Comparison of ENCODE assay signal across 13 cellular contexts in the genomic region with DNA sequence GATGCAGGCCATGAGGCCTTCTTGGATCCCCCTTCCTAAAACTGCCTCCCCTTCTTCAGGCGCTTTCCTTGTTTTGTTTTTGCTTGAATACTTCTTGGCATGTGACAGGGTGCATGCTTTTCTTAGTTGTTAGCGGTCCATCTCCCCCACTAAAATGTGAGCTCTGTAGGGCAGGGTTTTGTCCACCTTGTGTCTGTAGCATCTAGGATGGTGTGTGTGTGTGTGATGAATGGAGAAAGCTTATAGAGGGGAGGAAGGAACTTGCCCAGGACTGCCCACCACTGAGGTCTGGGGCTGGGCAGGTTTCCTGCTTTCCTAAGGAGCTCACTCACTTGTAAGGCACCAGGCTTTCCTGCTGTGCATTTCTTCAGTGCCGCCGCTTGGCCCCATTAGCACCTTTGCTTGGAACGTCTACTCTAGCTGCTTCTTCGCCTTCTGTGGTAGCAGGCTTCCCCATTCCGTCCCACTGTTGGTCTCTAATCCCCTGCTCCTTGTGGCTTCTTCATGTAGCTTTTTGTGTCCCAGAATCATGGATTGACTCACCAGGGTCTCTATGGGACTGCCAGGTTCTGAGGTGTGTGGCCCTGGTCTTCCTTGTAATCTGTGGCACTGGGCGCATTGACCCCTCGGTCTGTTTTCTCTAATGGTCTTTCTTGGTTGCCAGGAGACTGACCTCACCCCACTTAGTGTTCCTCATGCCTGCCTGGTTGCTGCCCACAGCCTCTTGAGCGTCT. TPM values are rescaled to one million over a fixed set of nuclear protein-coding genes. Genes with fewer than 3 reads are reported as not detected.
DNase-seq lines count a peak whose midpoint lies in the region; ATAC-seq and TF ChIP-seq lines count a peak whose summit lies in the region.
"Had no signal": no experiment of that assay in that cellular context is flagged by ENCODE, and none has a peak within 500 bp of the region (broad histone marks: within the 10 kb centered on the region; RNA-seq: fewer than 3 reads in every experiment).

No MANE protein-coding gene starts in this region.

- TF ChIP-seq POLR2A in breast epithelium (IDR thresholded peaks at IDR 0.05) = no peak

- H3K36me3 ChIP-seq in breast epithelium (peaks cover 16% of the 10 kb centered on the region), lower lobe of right lung (peaks cover 28% of the 10 kb centered on the region), stomach smooth muscle (ENCODE audit: control insufficient read depth in 2 of 2, insufficient read depth in 2 of 2, low read length in 2 of 2) (peaks cover 24 to 27% of the 10 kb centered on the region in 2 donors)

- H3K27ac ChIP-seq in breast epithelium (no peak overlapping the region), lower lobe of right lung (no peak overlapping the region), stomach smooth muscle (ENCODE audit: low read length) (peak overlapping the region; percentile 37)
- H3K27ac ChIP-seq: adrenal gland, tibial artery had no signal

- H3K4me3 ChIP-seq in breast epithelium (peak overlapping the region in 1 of 3 donors; percentile 8), lower lobe of right lung (no peak overlapping the region), stomach smooth muscle (ENCODE audit: low read length in 2 of 2) (peak overlapping the region in 1 of 2 donors; percentile 22)
- H3K4me3 ChIP-seq: adrenal gland, tibial artery had no signal

- H3K9me3 Mint-ChIP-seq in MCF 10A (ENCODE audit: unreplicated experiment) = no peaks in the 10 kb centered on the region
- no peaks in the 10 kb centered on the region for H3K9me3 Mint-ChIP-seq in activated CD8-positive, alpha-beta T cell treated with anti-CD3 and anti-CD28 coated beads for 36 hours

- no peaks in the 10 kb centered on the region for H3K27me3 ChIP-seq in breast epithelium
- no peaks in the 10 kb centered on the region for H3K27me3 ChIP-seq in lower lobe of right lung (ENCODE audit: low read depth)
- no peaks in the 10 kb centered on the region for H3K27me3 ChIP-seq in stomach smooth muscle (ENCODE audit: control insufficient read depth in 1 of 2, insufficient read depth in 2 of 2, low read length in 2 of 2)
- H3K27me3 ChIP-seq: adrenal gland, tibial artery had no signal

- no peak for ATAC-seq in activated CD8-positive, alpha-beta T cell treated with anti-CD3 and anti-CD28 coated beads for 36 hours
- ATAC-seq in lower lobe of right lung (no peak), HG03354 (IDR thresholded peaks at IDR 0.05; ENCODE audit: poor library complexity, severe bottlenecking, unreplicated experiment) (no peak)

- no peaks in the 10 kb centered on the region for H3K9me3 ChIP-seq in breast epithelium
- H3K9me3 ChIP-seq in lower lobe of right lung = no peaks in the 10 kb centered on the region
- no peaks in the 10 kb centered on the region for H3K9me3 ChIP-seq in stomach smooth muscle (ENCODE audit: control insufficient read depth in 2 of 2, low read length in 2 of 2)
- H3K9me3 ChIP-seq: adrenal gland, tibial artery had no signal

- H3K27ac Mint-ChIP-seq in MCF 10A (ENCODE audit: low read depth, unreplicated experiment) = peak overlapping the region; percentile 79
- H3K27ac Mint-ChIP-seq in activated CD8-positive, alpha-beta T cell treated with anti-CD3 and anti-CD28 coated beads for 36 hours = peak overlapping the region; percentile 54

- no TSS peak for BruUV-seq in MCF 10A (replicated peaks; lab: Mats Ljungman, UMichigan)

- peak overlapping the region; percentile 11 for H3K4me3 Mint-ChIP-seq in MCF 10A (ENCODE audit: unreplicated experiment)
- peak overlapping the region; percentile 91 for H3K4me3 Mint-ChIP-seq in activated CD8-positive, alpha-beta T cell treated with anti-CD3 and anti-CD28 coated beads for 36 hours

- DNase-seq in MCF 10A (ENCODE audit: unreplicated experiment) (no peak), breast epithelium (ENCODE audit: low spot score in 2 of 2) (no peak), lower lobe of right lung (peak; percentile 20), SHP77 treated with DMSO at 0.1 percent for 48 hours (lab: John Stamatoyannopoulos, UW) (no peak), SW 1271 (lab: John Stamatoyannopoulos, UW) (no peak)
- no peak for DNase-seq in activated CD8-positive, alpha-beta T cell treated with anti-CD3 and anti-CD28 coated beads for 36 hours
- DNase-seq: activated CD4-positive, CD25-positive, alpha-beta regulatory T cell; adrenal gland; AML-193; stimulated activated CD4-positive, alpha-beta T cell treated with anti-CD3 and anti-CD28 coated beads, Interleukin-4, amount 100 ng/mL, for 1 hour had no signal

- intact Hi-C loops in MCF 10A (cut with micrococcal nuclease) = no loop called here
- intact Hi-C loops in breast epithelium (cut with DNase I; ENCODE audit: low total_unique reads) = no loop called here
- intact Hi-C loops in activated CD8-positive, alpha-beta T cell treated with anti-CD3 and anti-CD28 coated beads for 36 hours (cut with micrococcal nuclease) = loop anchor here (5.0 kb wide), 1 partner anchor 34 kb away; a partner anchor contains a TSS
- intact Hi-C loops in lower lobe of right lung (cut with DNase I) = no loop called here

- H3K4me1 Mint-ChIP-seq in MCF 10A (ENCODE audit: insufficient read depth, unreplicated experiment) = peaks cover 38% of the 10 kb centered on the region
- H3K4me1 Mint-ChIP-seq in activated CD8-positive, alpha-beta T cell treated with anti-CD3 and anti-CD28 coated beads for 36 hours (ENCODE audit: low read depth) = peaks cover 57% of the 10 kb centered on the region

- H3K27me3 Mint-ChIP-seq in MCF 10A (ENCODE audit: insufficient read depth, unreplicated experiment) = no peaks in the 10 kb centered on the region
- H3K27me3 Mint-ChIP-seq in activated CD8-positive, alpha-beta T cell treated with anti-CD3 and anti-CD28 coated beads for 36 hours = no peaks in the 10 kb centered on the region

- POLR2A ChIA-PET in MCF 10A (lab: Yijun Ruan, JAX) = interaction anchor here (1.4 to 3.2 kb wide), 2 partner anchors 21 to 34 kb away, joined by 3 to 13 read pairs; a partner anchor contains a TSS
- POLR2A ChIA-PET in activated CD8-positive, alpha-beta T cell treated with anti-CD3 and anti-CD28 coated beads for 36 hours (lab: Charles Lee) = interaction anchor here (0.9 to 3.3 kb wide), 9 partner anchors 9 to 46 kb away, joined by 3 to 17 read pairs (median 6); a partner anchor contains a TSS

- H3K36me3 Mint-ChIP-seq in MCF 10A (ENCODE audit: insufficient read depth, unreplicated experiment) = peaks cover 56% of the 10 kb centered on the region
- peaks cover 39% of the 10 kb centered on the region for H3K36me3 Mint-ChIP-seq in activated CD8-positive, alpha-beta T cell treated with anti-CD3 and anti-CD28 coated beads for 36 hours (ENCODE audit: low read depth)

- CTCF ChIA-PET in MCF 10A (lab: Yijun Ruan, JAX) = interaction anchor here (0.9 kb wide), 1 partner anchor 19 kb away, joined by 4 read pairs; no protein-coding TSS in a partner anchor
- CTCF ChIA-PET in activated CD8-positive, alpha-beta T cell treated with anti-CD3 and anti-CD28 coated beads for 36 hours (lab: Charles Lee) = interaction anchor here (1.0 to 2.4 kb wide), 5 partner anchors 11 to 70 kb away, joined by 3 to 10 read pairs (median 4); a partner anchor contains a TSS

- H3K4me1 ChIP-seq in breast epithelium (peaks cover 4 to 9% of the 10 kb centered on the region in 2 donors), lower lobe of right lung (peaks cover 51% of the 10 kb centered on the region), stomach smooth muscle (ENCODE audit: control insufficient read depth, insufficient read depth, low read length) (peaks cover 40% of the 10 kb centered on the region)

- H3K9ac ChIP-seq in stomach smooth muscle (ENCODE audit: low read length in 2 of 2) = peak overlapping the region; percentile 13 to 60

- TF ChIP-seq CTCF in MCF 10A (IDR thresholded peaks at IDR 0.05; ENCODE audit: unreplicated experiment) (no peak), breast epithelium (IDR thresholded peaks at IDR 0.05) (no peak), lower lobe of right lung (IDR thresholded peaks at IDR 0.05) (no peak)
- TF ChIP-seq CTCF in activated CD8-positive, alpha-beta T cell treated with anti-CD3 and anti-CD28 coated beads for 36 hours (IDR thresholded peaks at IDR 0.05) = no peak

RNA-seq across cellular contexts. Expression of a gene that starts 3.3 kb away (rescaled TPM):
- total RNA-seq in MCF 10A (2022) = 40.8 and 49.1 TPM in 2 replicates
- total RNA-seq in breast epithelium = 10 to 100 TPM; 18.4 to 34.7 (median 29.0) TPM
- 10 to 100 TPM; 35.0 to 38.8 TPM for total RNA-seq in activated CD8-positive, alpha-beta T cell treated with anti-CD3 and anti-CD28 coated beads for 36 hours
- total RNA-seq in lower lobe of right lung = 29.5 TPM

RNA-seq across cellular contexts. Expression of a gene that starts 32.6 kb away (rescaled TPM):
- 126 and 195 TPM in 2 replicates for total RNA-seq in MCF 10A (2022)
- 100 to 1,000 TPM; 131 to 202 (median 146) TPM for total RNA-seq in breast epithelium
- total RNA-seq in activated CD8-positive, alpha-beta T cell treated with anti-CD3 and anti-CD28 coated beads for 36 hours = 100 to 1,000 TPM; 411 to 412 TPM
- 58.3 TPM for total RNA-seq in lower lobe of right lung

RNA-seq across cellular contexts. Expression of a gene that starts 33.7 kb away (rescaled TPM):
- total RNA-seq in MCF 10A (2022) = 39.0 and 47.1 TPM in 2 replicates
- 10 to 100 TPM; 49.8 to 72.4 (median 51.1) TPM for total RNA-seq in breast epithelium
- total RNA-seq in activated CD8-positive, alpha-beta T cell treated with anti-CD3 and anti-CD28 coated beads for 36 hours = 100 to 1,000 TPM; 101 to 105 TPM
- total RNA-seq in lower lobe of right lung = 70.4 TPM

RNA-seq across cellular contexts. Expression of a gene that starts 48.3 kb away (rescaled TPM):
- total RNA-seq in MCF 10A (2022) (43.6 and 44.8 TPM in 2 replicates), breast epithelium (10 to 100 TPM; 10.2 to 14.1 (median 11.2) TPM), lower lobe of right lung (77.2 TPM)
- 10 to 100 TPM; 44.5 to 44.8 TPM for total RNA-seq in activated CD8-positive, alpha-beta T cell treated with anti-CD3 and anti-CD28 coated beads for 36 hours
